9 cellular contexts compared by ENCODE assay signal in the genomic region with DNA sequence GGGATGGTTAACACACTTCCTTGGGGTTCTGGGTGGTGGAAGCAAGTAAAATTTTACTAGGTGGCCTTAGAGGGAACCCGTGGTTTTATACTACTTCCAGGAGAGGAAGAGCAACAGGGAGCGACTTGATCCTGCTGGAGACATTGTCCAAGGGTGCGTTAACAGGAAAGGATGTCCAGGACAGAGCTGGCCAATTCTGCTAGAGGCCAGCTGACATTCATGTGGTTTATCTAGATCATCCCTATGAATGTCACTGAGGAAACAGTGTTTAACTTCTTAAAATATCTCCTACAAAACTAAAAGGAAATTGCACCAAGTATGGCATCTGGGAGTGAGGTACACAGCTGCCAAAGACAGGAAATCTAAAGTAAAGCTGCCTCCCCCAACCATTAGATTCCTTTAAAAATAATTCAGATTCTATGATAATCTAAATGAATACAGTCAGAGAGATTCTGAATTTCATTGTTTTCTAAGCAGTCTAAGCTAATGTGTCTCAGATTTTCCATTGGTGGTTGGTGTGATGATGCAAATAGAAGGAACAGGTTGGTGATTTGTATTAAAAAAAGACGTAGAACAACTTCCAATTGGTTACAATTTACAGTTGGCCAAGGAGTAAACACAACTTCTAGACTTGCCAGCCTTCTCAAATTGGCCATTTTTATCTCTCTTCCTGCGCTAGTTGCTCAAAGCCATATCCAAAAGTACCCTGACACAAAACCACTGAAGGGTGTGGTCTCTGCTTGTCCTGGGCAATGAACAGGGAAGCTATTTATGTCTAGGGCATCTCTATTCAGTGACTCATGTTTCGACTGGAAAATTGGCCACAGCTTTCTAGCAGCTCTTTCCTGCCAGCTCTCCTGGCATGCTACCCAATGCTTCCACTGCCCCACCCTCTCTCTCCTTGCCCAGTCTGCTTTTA.
DNase-seq lines count a peak whose midpoint lies in the region; ATAC-seq, FAIRE-seq and TF ChIP-seq lines count a peak whose summit lies in the region.
"Had no signal": no experiment of that assay in that cellular context is flagged by ENCODE, and none has a peak within 500 bp of the region (broad histone marks: within the 10 kb centered on the region; RNA-seq: fewer than 3 reads in every experiment).

No MANE protein-coding gene starts in this region.

- H3K4me2 ChIP-seq in fibroblast of lung (ENCODE audit: extremely low read depth, insufficient read depth, low read length): no peak overlapping the region

- H3K79me2 ChIP-seq in fibroblast of lung (ENCODE audit: control insufficient read depth, insufficient read depth, low read length): no peaks in the 10 kb centered on the region

- peak; percentile 30 for FAIRE-seq in GM12892 (lab: Jason Lieb, UNC)

- no peak overlapping the region for H3K27ac ChIP-seq in Panc1 (ENCODE audit: low read length)
- H3K27ac ChIP-seq in fibroblast of lung (ENCODE audit: insufficient read depth, low read length): no peak overlapping the region
- H3K27ac ChIP-seq: Peyer's patch had no signal

- H3K9me3 ChIP-seq in Panc1 (ENCODE audit: control insufficient read depth, insufficient read depth, low read depth, low read length): no peaks in the 10 kb centered on the region
- H3K9me3 ChIP-seq in fibroblast of lung (ENCODE audit: control insufficient read depth, insufficient read depth, low read depth, low read length): no peaks in the 10 kb centered on the region
- H3K9me3 ChIP-seq: Peyer's patch had no signal

- H3K27me3 ChIP-seq in Panc1 (ENCODE audit: control insufficient read depth, insufficient read depth, low read length) (no peaks in the 10 kb centered on the region), fibroblast of lung (ENCODE audit: control insufficient read depth, insufficient read depth, low read length) (no peaks in the 10 kb centered on the region)
- H3K27me3 ChIP-seq: Peyer's patch had no signal

- H3K36me3 ChIP-seq in Panc1 (ENCODE audit: control insufficient read depth, insufficient read depth, low read length) (no peaks in the 10 kb centered on the region; the same call in 1 of the 2 replicates), fibroblast of lung (ENCODE audit: control insufficient read depth, insufficient read depth, low read length) (no peaks in the 10 kb centered on the region)
- H3K36me3 ChIP-seq: Peyer's patch had no signal

- no TSS peak for BruUV-seq in Panc1 (replicated peaks; lab: Mats Ljungman, UMichigan)

- intact Hi-C loops in Panc1 (cut with micrococcal nuclease; ENCODE audit: unreplicated experiment): no loop called here

- no peak for TF ChIP-seq POLR2A in GM12892 (IDR thresholded peaks at IDR 0.05; ENCODE audit: low read depth, low read length)

- H3K4me1 ChIP-seq in Panc1 (ENCODE audit: control insufficient read depth, insufficient read depth, low read length) (no peaks in the 10 kb centered on the region), fibroblast of lung (ENCODE audit: control insufficient read depth, extremely low read depth, insufficient read depth, low read length) (peaks cover 2% of the 10 kb centered on the region)
- H3K4me1 ChIP-seq: Peyer's patch had no signal

- DNase-seq in GM12892 (ENCODE audit: insufficient read length) (no peak), Panc1 (ENCODE audit: low read depth, low spot score) (peak; percentile 50), fibroblast of lung (ENCODE audit: low read depth in 2 of 2) (peak; percentile 78 to 85), retinal pigment epithelial cell (ENCODE audit: low read depth) (peak; percentile 53), RKO (ENCODE audit: low spot score) (no peak), retina (no peak), AML-193 (lab: John Stamatoyannopoulos, UW) (no peak)
- DNase-seq: Peyer's patch had no signal

- in situ Hi-C loops in Panc1 (cut with HindIII; ENCODE audit: low pct_unique_long_range_greater_than_20kb, low sequenced_read_pairs): no loop called here

- POLR2A ChIA-PET in Panc1 (lab: Charles Lee): interaction anchor here (0.6 kb wide), 1 partner anchor 12 kb away, joined by 4 read pairs; no protein-coding TSS in a partner anchor

- H3K4me3 ChIP-seq in Panc1 (ENCODE audit: low read depth in 2 of 2, low read length in 2 of 2) (no peak overlapping the region), fibroblast of lung (replicated peaks in 1 of 4; ENCODE audit: control extremely low read depth in 1 of 4, insufficient read depth in 1 of 4, low read depth in 3 of 4, low read length in 4 of 4) (no peak overlapping the region), retinal pigment epithelial cell (ENCODE audit: low read length) (no peak overlapping the region)
- H3K4me3 ChIP-seq: Peyer's patch had no signal

- TF ChIP-seq CTCF in Panc1 (IDR thresholded peaks at IDR 0.05) (no peak), fibroblast of lung (conservative IDR thresholded peaks at IDR 0.05 in 1 of 2, IDR thresholded peaks at IDR 0.05 in 1 of 2; ENCODE audit: low read depth in 1 of 2, low read length in 2 of 2) (no peak), retinal pigment epithelial cell (conservative IDR thresholded peaks at IDR 0.05; ENCODE audit: low read depth, low read length) (no peak)

- no peak overlapping the region for H3K9ac ChIP-seq in fibroblast of lung (ENCODE audit: insufficient read depth, low read length)

- CTCF ChIA-PET in Panc1 (lab: Charles Lee): interaction anchor here (0.6 kb wide), 1 partner anchor 631 kb away, joined by 3 read pairs; no protein-coding TSS in a partner anchor

- ATAC-seq in Panc1 (no peak), HG02763 (IDR thresholded peaks at IDR 0.05; ENCODE audit: unreplicated experiment) (no peak)

- no peaks in the 10 kb centered on the region for H4K20me1 ChIP-seq in fibroblast of lung (ENCODE audit: control insufficient read depth, extremely low read depth, insufficient read depth, low read length)

- no peak overlapping the region for H2AFZ ChIP-seq in fibroblast of lung (ENCODE audit: low read length)

Comparison
In these comparisons a context has a peak if more than half of its experiments do, and no peak if none do; other contexts are left out.
1. DNase-seq: peak in Panc1 (single experiment), fibroblast of lung (2 of 2) and retinal pigment epithelial cell (single experiment); none in GM12892 (single experiment), RKO (single experiment), retina (single experiment) and AML-193 (0 of 2).